18 cellular contexts compared by ENCODE assay signal in the genomic region with DNA sequence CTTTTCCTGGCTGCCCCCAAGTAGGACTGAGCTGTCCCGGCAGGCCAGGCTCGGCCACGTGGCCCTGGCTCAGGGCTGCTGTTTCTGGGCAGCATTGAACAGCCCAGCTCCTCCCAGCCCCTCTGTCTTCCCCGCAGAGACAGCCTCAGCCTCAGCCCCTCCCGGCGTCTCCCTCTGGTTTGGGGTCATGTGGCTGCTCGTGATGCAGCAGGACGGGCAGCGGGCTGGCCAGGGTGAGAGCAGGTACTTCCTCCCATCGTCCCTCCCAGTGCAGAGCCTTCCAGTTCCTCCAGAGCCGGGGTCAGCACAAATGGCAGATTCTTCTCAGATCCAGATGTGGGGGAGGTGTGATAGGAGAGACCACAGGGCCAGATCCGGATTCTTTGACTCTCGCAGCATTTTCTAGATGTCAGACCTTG.
DNase-seq lines count a peak whose midpoint lies in the region; ATAC-seq, FAIRE-seq and TF ChIP-seq lines count a peak whose summit lies in the region.
"Had no signal": no experiment of that assay in that cellular context is flagged by ENCODE, and none has a peak within 500 bp of the region (broad histone marks: within the 10 kb centered on the region; RNA-seq: fewer than 3 reads in every experiment).

No MANE protein-coding gene starts in this region.

- no peak overlapping the region for H3K27ac ChIP-seq in sigmoid colon
- H3K27ac ChIP-seq: VCaP had no signal

- H3K4me1 ChIP-seq in sigmoid colon (no peaks in the 10 kb centered on the region), BE2C (peaks cover 46% of the 10 kb centered on the region)

- no peak for TF ChIP-seq CTCF in fibroblast of mammary gland (conservative IDR thresholded peaks at IDR 0.05; ENCODE audit: control insufficient read depth, insufficient read depth, low read depth, low read length)
- TF ChIP-seq CTCF in sigmoid colon (IDR thresholded peaks at IDR 0.05) = no peak
- TF ChIP-seq CTCF in BE2C (IDR thresholded peaks at IDR 0.05; ENCODE audit: low read depth, low read length) = no peak

- peaks cover 20 to 77% (median 47%) of the 10 kb centered on the region in 4 donors for H3K36me3 ChIP-seq in sigmoid colon
- peaks cover 53% of the 10 kb centered on the region for H3K36me3 ChIP-seq in BE2C

- peak; percentile 13 for DNase-seq in NCI-H2227 (lab: John Stamatoyannopoulos, UW; ENCODE audit: unreplicated experiment)
- peak; percentile 49 for DNase-seq in fibroblast of mammary gland (ENCODE audit: low read depth)
- no peak for DNase-seq in left lobe of liver (ENCODE audit: low spot score)
- DNase-seq in sigmoid colon = peak; percentile 78
- DNase-seq in BE2C = no peak
- no peak for DNase-seq in GM12891 (ENCODE audit: insufficient read length, low spot score)
- no peak for DNase-seq in middle frontal gyrus (ENCODE audit: extremely low spot score, low spot score)
- DNase-seq: activated gamma-delta T cell treated with Interleukin-2 at 50 U/mL for 16 hours; AML-193; effector memory CD8-positive, alpha-beta T cell; KG1; kidney glomerular epithelial cell; naive thymus-derived CD8-positive, alpha-beta T cell; NCI-H1105 treated with DMSO at 0.1 percent for 48 hours; NCI-H345 had no signal

- no peak for TF ChIP-seq EP300 in sigmoid colon (IDR thresholded peaks at IDR 0.05)

- no peak for TF ChIP-seq POLR2A in sigmoid colon (IDR thresholded peaks at IDR 0.05)
- no peak for TF ChIP-seq POLR2A in GM12891 (IDR thresholded peaks at IDR 0.05; ENCODE audit: low read depth, low read length)

- H3K4me3 ChIP-seq in fibroblast of mammary gland (ENCODE audit: control insufficient read depth, low read depth, low read length) (no peak overlapping the region), sigmoid colon (no peak overlapping the region), BE2C (ENCODE audit: low read depth, low read length) (no peak overlapping the region)

- peak; percentile 11 for ATAC-seq in left lobe of liver
- no peak for ATAC-seq in GM18861 (IDR thresholded peaks at IDR 0.05; ENCODE audit: unreplicated experiment)
- ATAC-seq: effector memory CD8-positive, alpha-beta T cell; HCT116; naive thymus-derived CD8-positive, alpha-beta T cell had no signal

- H3K9me3 ChIP-seq in sigmoid colon (no peaks in the 10 kb centered on the region), BE2C (no peaks in the 10 kb centered on the region)

- H3K27me3 ChIP-seq in sigmoid colon (no peaks in the 10 kb centered on the region), BE2C (no peaks in the 10 kb centered on the region)

- no peak for FAIRE-seq in GM12891 (lab: Jason Lieb, UNC)

- intact Hi-C loops in sigmoid colon (cut with DNase I) = no loop called here

- 84 to 92% methylated on average over 13 of the region's 13 CpGs for WGBS in sigmoid colon, 2 donors

TF ChIP-seq in GM12891, 5 proteins besides CTCF, POLR2A, EP300 and RAD21:
- TF ChIP-seq PAX5 (IDR thresholded peaks at IDR 0.05; ENCODE audit: insufficient read depth, low read length, severe bottlenecking) = no peak
- no peak for TF ChIP-seq SPI1 (IDR thresholded peaks at IDR 0.05; ENCODE audit: low read depth, low read length)
- TF ChIP-seq POU2F2 (IDR thresholded peaks at IDR 0.05; ENCODE audit: low read depth, low read length) = no peak

Comparison
In these comparisons a context has a peak if more than half of its experiments do, and no peak if none do; other contexts are left out.
1. DNase-seq: peak in NCI-H2227 (single experiment), fibroblast of mammary gland (single experiment) and sigmoid colon (single experiment); none in left lobe of liver (single experiment), BE2C (single experiment), GM12891 (single experiment) and middle frontal gyrus (single experiment).